Comparison of ENCODE assay signal across 1 cellular context in genomic region chr10:79254333-79255006, GRCh38.
TF ChIP-seq lines count a peak whose summit lies in the region.

No MANE protein-coding gene starts in this region.

TF ChIP-seq in GM23338, 12 proteins besides CTCF, POLR2A, EP300 and RAD21 (continued from another document):
- TF ChIP-seq, protein P1, sequence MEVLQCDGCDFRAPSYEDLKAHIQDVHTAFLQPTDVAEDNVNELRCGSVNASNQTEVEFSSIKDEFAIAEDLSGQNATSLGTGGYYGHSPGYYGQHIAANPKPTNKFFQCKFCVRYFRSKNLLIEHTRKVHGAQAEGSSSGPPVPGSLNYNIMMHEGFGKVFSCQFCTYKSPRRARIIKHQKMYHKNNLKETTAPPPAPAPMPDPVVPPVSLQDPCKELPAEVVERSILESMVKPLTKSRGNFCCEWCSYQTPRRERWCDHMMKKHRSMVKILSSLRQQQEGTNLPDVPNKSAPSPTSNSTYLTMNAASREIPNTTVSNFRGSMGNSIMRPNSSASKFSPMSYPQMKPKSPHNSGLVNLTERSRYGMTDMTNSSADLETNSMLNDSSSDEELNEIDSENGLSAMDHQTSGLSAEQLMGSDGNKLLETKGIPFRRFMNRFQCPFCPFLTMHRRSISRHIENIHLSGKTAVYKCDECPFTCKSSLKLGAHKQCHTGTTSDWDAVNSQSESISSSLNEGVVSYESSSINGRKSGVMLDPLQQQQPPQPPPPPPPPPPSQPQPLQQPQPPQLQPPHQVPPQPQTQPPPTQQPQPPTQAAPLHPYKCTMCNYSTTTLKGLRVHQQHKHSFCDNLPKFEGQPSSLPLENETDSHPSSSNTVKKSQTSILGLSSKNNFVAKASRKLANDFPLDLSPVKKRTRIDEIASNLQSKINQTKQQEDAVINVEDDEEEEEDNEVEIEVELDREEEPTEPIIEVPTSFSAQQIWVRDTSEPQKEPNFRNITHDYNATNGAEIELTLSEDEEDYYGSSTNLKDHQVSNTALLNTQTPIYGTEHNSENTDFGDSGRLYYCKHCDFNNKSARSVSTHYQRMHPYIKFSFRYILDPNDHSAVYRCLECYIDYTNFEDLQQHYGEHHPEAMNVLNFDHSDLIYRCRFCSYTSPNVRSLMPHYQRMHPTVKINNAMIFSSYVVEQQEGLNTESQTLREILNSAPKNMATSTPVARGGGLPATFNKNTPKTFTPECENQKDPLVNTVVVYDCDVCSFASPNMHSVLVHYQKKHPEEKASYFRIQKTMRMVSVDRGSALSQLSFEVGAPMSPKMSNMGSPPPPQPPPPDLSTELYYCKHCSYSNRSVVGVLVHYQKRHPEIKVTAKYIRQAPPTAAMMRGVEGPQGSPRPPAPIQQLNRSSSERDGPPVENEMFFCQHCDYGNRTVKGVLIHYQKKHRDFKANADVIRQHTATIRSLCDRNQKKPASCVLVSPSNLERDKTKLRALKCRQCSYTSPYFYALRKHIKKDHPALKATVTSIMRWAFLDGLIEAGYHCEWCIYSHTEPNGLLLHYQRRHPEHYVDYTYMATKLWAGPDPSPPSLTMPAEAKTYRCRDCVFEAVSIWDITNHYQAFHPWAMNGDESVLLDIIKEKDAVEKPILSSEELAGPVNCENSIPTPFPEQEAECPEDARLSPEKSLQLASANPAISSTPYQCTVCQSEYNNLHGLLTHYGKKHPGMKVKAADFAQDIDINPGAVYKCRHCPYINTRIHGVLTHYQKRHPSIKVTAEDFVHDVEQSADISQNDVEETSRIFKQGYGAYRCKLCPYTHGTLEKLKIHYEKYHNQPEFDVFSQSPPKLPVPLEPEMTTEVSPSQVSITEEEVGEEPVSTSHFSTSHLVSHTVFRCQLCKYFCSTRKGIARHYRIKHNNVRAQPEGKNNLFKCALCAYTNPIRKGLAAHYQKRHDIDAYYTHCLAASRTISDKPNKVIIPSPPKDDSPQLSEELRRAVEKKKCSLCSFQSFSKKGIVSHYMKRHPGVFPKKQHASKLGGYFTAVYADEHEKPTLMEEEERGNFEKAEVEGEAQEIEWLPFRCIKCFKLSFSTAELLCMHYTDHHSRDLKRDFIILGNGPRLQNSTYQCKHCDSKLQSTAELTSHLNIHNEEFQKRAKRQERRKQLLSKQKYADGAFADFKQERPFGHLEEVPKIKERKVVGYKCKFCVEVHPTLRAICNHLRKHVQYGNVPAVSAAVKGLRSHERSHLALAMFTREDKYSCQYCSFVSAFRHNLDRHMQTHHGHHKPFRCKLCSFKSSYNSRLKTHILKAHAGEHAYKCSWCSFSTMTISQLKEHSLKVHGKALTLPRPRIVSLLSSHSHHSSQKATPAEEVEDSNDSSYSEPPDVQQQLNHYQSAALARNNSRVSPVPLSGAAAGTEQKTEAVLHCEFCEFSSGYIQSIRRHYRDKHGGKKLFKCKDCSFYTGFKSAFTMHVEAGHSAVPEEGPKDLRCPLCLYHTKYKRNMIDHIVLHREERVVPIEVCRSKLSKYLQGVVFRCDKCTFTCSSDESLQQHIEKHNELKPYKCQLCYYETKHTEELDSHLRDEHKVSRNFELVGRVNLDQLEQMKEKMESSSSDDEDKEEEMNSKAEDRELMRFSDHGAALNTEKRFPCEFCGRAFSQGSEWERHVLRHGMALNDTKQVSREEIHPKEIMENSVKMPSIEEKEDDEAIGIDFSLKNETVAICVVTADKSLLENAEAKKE (CRISPR knock-in tag; IDR thresholded peaks at IDR 0.05), result no peak
- TF ChIP-seq EZH2 (IDR thresholded peaks at IDR 0.05; ENCODE audit: low read depth, unreplicated experiment), result no peak
- no peak for TF ChIP-seq ZNF331 (CRISPR knock-in tag; IDR thresholded peaks at IDR 0.05; ENCODE audit: low read depth)
- TF ChIP-seq, protein P2, sequence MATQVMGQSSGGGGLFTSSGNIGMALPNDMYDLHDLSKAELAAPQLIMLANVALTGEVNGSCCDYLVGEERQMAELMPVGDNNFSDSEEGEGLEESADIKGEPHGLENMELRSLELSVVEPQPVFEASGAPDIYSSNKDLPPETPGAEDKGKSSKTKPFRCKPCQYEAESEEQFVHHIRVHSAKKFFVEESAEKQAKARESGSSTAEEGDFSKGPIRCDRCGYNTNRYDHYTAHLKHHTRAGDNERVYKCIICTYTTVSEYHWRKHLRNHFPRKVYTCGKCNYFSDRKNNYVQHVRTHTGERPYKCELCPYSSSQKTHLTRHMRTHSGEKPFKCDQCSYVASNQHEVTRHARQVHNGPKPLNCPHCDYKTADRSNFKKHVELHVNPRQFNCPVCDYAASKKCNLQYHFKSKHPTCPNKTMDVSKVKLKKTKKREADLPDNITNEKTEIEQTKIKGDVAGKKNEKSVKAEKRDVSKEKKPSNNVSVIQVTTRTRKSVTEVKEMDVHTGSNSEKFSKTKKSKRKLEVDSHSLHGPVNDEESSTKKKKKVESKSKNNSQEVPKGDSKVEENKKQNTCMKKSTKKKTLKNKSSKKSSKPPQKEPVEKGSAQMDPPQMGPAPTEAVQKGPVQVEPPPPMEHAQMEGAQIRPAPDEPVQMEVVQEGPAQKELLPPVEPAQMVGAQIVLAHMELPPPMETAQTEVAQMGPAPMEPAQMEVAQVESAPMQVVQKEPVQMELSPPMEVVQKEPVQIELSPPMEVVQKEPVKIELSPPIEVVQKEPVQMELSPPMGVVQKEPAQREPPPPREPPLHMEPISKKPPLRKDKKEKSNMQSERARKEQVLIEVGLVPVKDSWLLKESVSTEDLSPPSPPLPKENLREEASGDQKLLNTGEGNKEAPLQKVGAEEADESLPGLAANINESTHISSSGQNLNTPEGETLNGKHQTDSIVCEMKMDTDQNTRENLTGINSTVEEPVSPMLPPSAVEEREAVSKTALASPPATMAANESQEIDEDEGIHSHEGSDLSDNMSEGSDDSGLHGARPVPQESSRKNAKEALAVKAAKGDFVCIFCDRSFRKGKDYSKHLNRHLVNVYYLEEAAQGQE (IDR thresholded peaks at IDR 0.05; ENCODE audit: unreplicated experiment), result no peak
- TF ChIP-seq POLR2AphosphoS5 (IDR thresholded peaks at IDR 0.05; ENCODE audit: low read depth), result no peak
